ENCODE assay signal across 16 cellular contexts in genomic region chr15:34994925-34995324, GRCh38. TPM values are rescaled to one million over a fixed set of nuclear protein-coding genes. Genes with fewer than 3 reads are reported as not detected.
DNase-seq lines count a peak whose midpoint lies in the region; ATAC-seq, FAIRE-seq and TF ChIP-seq lines count a peak whose summit lies in the region.
"Had no signal": no experiment of that assay in that cellular context is flagged by ENCODE, and none has a peak within 500 bp of the region (broad histone marks: within the 10 kb centered on the region; RNA-seq: fewer than 3 reads in every experiment).

No MANE protein-coding gene starts in this region.

- intact Hi-C loops in prostate gland (cut with DNase I): no loop called here

- TF ChIP-seq POLR2A in prostate gland (IDR thresholded peaks at IDR 0.05): no peak

- peaks cover 24% of the 10 kb centered on the region for H3K4me1 Mint-ChIP-seq in GM23338

- H3K27me3 ChIP-seq in GM23338 (ENCODE audit: insufficient read depth): no peaks in the 10 kb centered on the region
- H3K27me3 ChIP-seq in HUES6 (ENCODE audit: control insufficient read depth, insufficient read depth, low read length): no peaks in the 10 kb centered on the region
- no peaks in the 10 kb centered on the region for H3K27me3 ChIP-seq in bronchial epithelial cell (ENCODE audit: control insufficient read depth, insufficient read depth, low read length)
- no peaks in the 10 kb centered on the region for H3K27me3 ChIP-seq in iPS-20b (ENCODE audit: insufficient read depth, low read length)
- H3K27me3 ChIP-seq in prostate gland (replicated peaks; ENCODE audit: insufficient read depth): no peaks in the 10 kb centered on the region
- H3K27me3 ChIP-seq: BLaER1 had no signal

- H3K9me2 ChIP-seq in GM23338 (ENCODE audit: insufficient read depth): no peaks in the 10 kb centered on the region

- no peaks in the 10 kb centered on the region for H3K79me2 ChIP-seq in GM23338 (replicated peaks; ENCODE audit: insufficient read depth)

- no peak for FAIRE-seq in bronchial epithelial cell (lab: Jason Lieb, UNC)
- FAIRE-seq: RCC 7860 had no signal

- WGBS in prostate gland: 69% methylated on average over 1 of the region's 1 CpG

- H3K4me3 ChIP-seq in GM23338 (no peak overlapping the region), HUES6 (ENCODE audit: low read depth, low read length) (no peak overlapping the region), bronchial epithelial cell (ENCODE audit: low read depth, low read length) (no peak overlapping the region), iPS-20b (ENCODE audit: low read length) (0 out of 2 replicates have a peak overlapping the region, but pooled peaks have one; percentile 23), prostate gland (no peak overlapping the region)
- H3K4me3 ChIP-seq: BLaER1 had no signal

- H3K27me3 Mint-ChIP-seq in GM23338 (ENCODE audit: insufficient read depth, low read depth, poor library complexity): peaks cover 5% of the 10 kb centered on the region

- DNase-seq in GM23338 (ENCODE audit: low spot score): peak; percentile 40
- peak; percentile 82 for DNase-seq in bronchial epithelial cell (ENCODE audit: low read depth)
- no peak for DNase-seq in prostate gland (ENCODE audit: low spot score)
- DNase-seq: DMS153, EL, H7, NCI-H1436, NCI-H2029 treated with DMSO at 0.1 percent for 48 hours, NCI-H524, SIG-M5 had no signal

- peak overlapping the region; percentile 81; the same call in 1 of the 2 replicates for H3K27ac Mint-ChIP-seq in GM23338

- H3K36me3 ChIP-seq in GM23338 (ENCODE audit: insufficient read depth) (no peaks in the 10 kb centered on the region), HUES6 (ENCODE audit: control insufficient read depth, insufficient read depth, low read length) (no peaks in the 10 kb centered on the region), bronchial epithelial cell (ENCODE audit: control insufficient read depth, insufficient read depth, low read length) (no peaks in the 10 kb centered on the region), iPS-20b (ENCODE audit: insufficient read depth, low read depth, low read length) (no peaks in the 10 kb centered on the region), prostate gland (no peaks in the 10 kb centered on the region)
- H3K36me3 ChIP-seq: BLaER1 had no signal

- no peak overlapping the region for H2AFZ ChIP-seq in GM23338

- H3K36me3 Mint-ChIP-seq in GM23338 (ENCODE audit: low read depth): no peaks in the 10 kb centered on the region

- peak overlapping the region; percentile 36 for H3K9ac ChIP-seq in HUES6 (ENCODE audit: low read length)
- no peak overlapping the region for H3K9ac ChIP-seq in iPS-20b (ENCODE audit: low read depth, low read length)
- H3K9ac ChIP-seq: BLaER1 had no signal

- H3K9me3 Mint-ChIP-seq in GM23338: peaks cover 2% of the 10 kb centered on the region; the same call in 1 of the 3 replicates

- no peak for TF ChIP-seq CTCF in GM23338 (conservative IDR thresholded peaks at IDR 0.05; ENCODE audit: low read depth in 2 of 2)
- no peak for TF ChIP-seq CTCF in bronchial epithelial cell (IDR thresholded peaks at IDR 0.05; ENCODE audit: insufficient read depth, low read length, severe bottlenecking)
- no peak for TF ChIP-seq CTCF in prostate gland (IDR thresholded peaks at IDR 0.05)

- H3K4me1 ChIP-seq in GM23338 (ENCODE audit: insufficient read depth): peaks cover 27% of the 10 kb centered on the region
- peaks cover 21% of the 10 kb centered on the region for H3K4me1 ChIP-seq in HUES6 (ENCODE audit: control insufficient read depth, insufficient read depth, low read length)
- peaks cover 10% of the 10 kb centered on the region for H3K4me1 ChIP-seq in iPS-20b (ENCODE audit: insufficient read depth, low read length)
- no peaks in the 10 kb centered on the region for H3K4me1 ChIP-seq in prostate gland (replicated peaks)

- H3K9me3 ChIP-seq in HUES6 (ENCODE audit: control insufficient read depth, insufficient read depth, low read depth, low read length) (no peaks in the 10 kb centered on the region), iPS-20b (ENCODE audit: insufficient read depth, low read depth, low read length) (no peaks in the 10 kb centered on the region), prostate gland (no peaks in the 10 kb centered on the region)
- H3K9me3 ChIP-seq: BLaER1 had no signal

- H3K4me3 Mint-ChIP-seq in GM23338: no peak overlapping the region

- 0 out of 2 replicates have a peak, but pooled peaks cover 4% of the 10 kb centered on the region for H3F3A ChIP-seq in GM23338 (replicated peaks; ENCODE audit: low read depth)

- H3K4me2 ChIP-seq in GM23338: no peak overlapping the region
- H3K4me2 ChIP-seq: BLaER1 had no signal

- peak; percentile 72 for ATAC-seq in GM23338
- no peak for ATAC-seq in GM18861 (IDR thresholded peaks at IDR 0.05; ENCODE audit: unreplicated experiment)
- ATAC-seq in HG03280 (IDR thresholded peaks at IDR 0.05; ENCODE audit: unreplicated experiment): no peak

- H3K27ac ChIP-seq in GM23338 (ENCODE audit: low read depth): peak overlapping the region; percentile 48; the same call in 1 of the 2 replicates
- H3K27ac ChIP-seq in HUES6 (ENCODE audit: low read depth, low read length): peak overlapping the region; percentile 77; the same call in 1 of the 2 replicates
- H3K27ac ChIP-seq in iPS-20b (ENCODE audit: low read length): peak overlapping the region; percentile 70
- no peak overlapping the region for H3K27ac ChIP-seq in prostate gland
- H3K27ac ChIP-seq: BLaER1 had no signal

- no peaks in the 10 kb centered on the region for H4K20me1 ChIP-seq in GM23338 (replicated peaks; ENCODE audit: insufficient read depth)
- H4K20me1 ChIP-seq: BLaER1 had no signal

TF ChIP-seq in GM23338, 12 proteins besides CTCF, POLR2A, EP300 and RAD21 (continues in another document):
- TF ChIP-seq NANOG (IDR thresholded peaks at IDR 0.05; ENCODE audit: borderline replicate concordance) (no peak), EZH2 (IDR thresholded peaks at IDR 0.05; ENCODE audit: low read depth, unreplicated experiment) (no peak), ZNF331 (CRISPR knock-in tag; IDR thresholded peaks at IDR 0.05; ENCODE audit: low read depth) (no peak), JUNB (IDR thresholded peaks at IDR 0.05; ENCODE audit: unreplicated experiment) (no peak)

RNA-seq across cellular contexts. Expression of gene ZNF770, which starts 6.8 kb away (rescaled TPM):
- 130 and 140 TPM in 2 replicates for total RNA-seq in GM23338 (2014; rRNA removed; shearing (Covaris generic))
- 481 and 565 TPM in 2 replicates for polyA plus RNA-seq in GM23338 (2016; fragmentation: Nextera tagmentation; extraction: Ambion mirVana)
- total RNA-seq in bronchial epithelial cell (59.0 and 76.2 TPM in 2 replicates), prostate gland (10 to 100 TPM; 29.6 to 32.0 TPM)

RNA-seq across cellular contexts. Expression of gene AQR, which starts 25.4 kb away (rescaled TPM):
- 57.2 and 67.3 TPM in 2 replicates for total RNA-seq in GM23338 (2014; rRNA removed; shearing (Covaris generic))
- polyA plus RNA-seq in GM23338 (2016; fragmentation: Nextera tagmentation; extraction: Ambion mirVana): 39.1 and 42.3 TPM in 2 replicates
- total RNA-seq in bronchial epithelial cell (14.6 and 14.7 TPM in 2 replicates), prostate gland (10 to 100 TPM; 32.9 to 34.0 TPM)

Comparison
In these comparisons a context has a peak if more than half of its experiments do, and no peak if none do; other contexts are left out.
1. H3K27ac ChIP-seq: peak in GM23338 (single experiment), HUES6 (single experiment) and iPS-20b (single experiment); none in prostate gland (0 of 2).